Comparison of ENCODE assay signal across 8 cellular contexts in genomic region chr1:52368383-52369172, GRCh38. TPM values are rescaled to one million over a fixed set of nuclear protein-coding genes. Genes with fewer than 3 reads are reported as not detected.
DNase-seq lines count a peak whose midpoint lies in the region; ATAC-seq, FAIRE-seq and TF ChIP-seq lines count a peak whose summit lies in the region.

No MANE protein-coding gene starts in this region.

- H3K9ac ChIP-seq in kidney (ENCODE audit: low read length in 2 of 2), result peak overlapping the region; percentile 22 to 48

- DNase-seq in GM03348 (ENCODE audit: low spot score), result peak; percentile 80
- peak; percentile 79 for DNase-seq in NCI-H146 (lab: John Stamatoyannopoulos, UW)
- DNase-seq in UCSD-AML1 (lab: John Stamatoyannopoulos, UW; ENCODE audit: unreplicated experiment), result peak; percentile 21
- DNase-seq in cardiac fibroblast (ENCODE audit: low read depth in 2 of 2), result peak; percentile 38 to 48
- no peak for DNase-seq in kidney
- DNase-seq in stimulated activated CD4-positive, alpha-beta T cell treated with anti-CD3 and anti-CD28 coated beads, Interleukin-1b, Interleukin-23, amount 100 ng/mL, for 48 hours, result peak; percentile 60
- no peak for DNase-seq in GF-D8 (lab: John Stamatoyannopoulos, UW)

- peak; percentile 22 for TF ChIP-seq CTCF in cardiac fibroblast (IDR thresholded peaks at IDR 0.05; ENCODE audit: low read depth, low read length)
- TF ChIP-seq CTCF in kidney (IDR thresholded peaks at IDR 0.05; ENCODE audit: borderline replicate concordance, extremely low read depth, insufficient read depth), result no peak

- peak overlapping the region in 1 of 2 donors; percentile 37 for H3K27ac ChIP-seq in kidney (ENCODE audit: low read depth in 2 of 2, low read length in 2 of 2)

- ATAC-seq in HG03097 (IDR thresholded peaks at IDR 0.05; ENCODE audit: low FRiP score, unreplicated experiment), result no peak

- FAIRE-seq in kidney (lab: Jason Lieb, UNC), result no peak

- no peaks in the 10 kb centered on the region for H3K9me3 ChIP-seq in kidney (ENCODE audit: control insufficient read depth in 1 of 2, low read length in 2 of 2)

- H3K4me3 ChIP-seq in cardiac fibroblast (replicated peaks in 1 of 2; ENCODE audit: low read depth in 2 of 2, low read length in 2 of 2) (peak overlapping the region; percentile 27 to 44), kidney (ENCODE audit: low read length in 2 of 2) (peak overlapping the region; percentile 57 to 70)

- intact Hi-C loops in kidney (cut with DNase I), result no loop called here

- peaks cover 8 to 15% of the 10 kb centered on the region in 2 donors for H3K4me1 ChIP-seq in kidney (ENCODE audit: control insufficient read depth in 1 of 2, insufficient read depth in 1 of 2, low read depth in 1 of 2, low read length in 2 of 2)

- no peaks in the 10 kb centered on the region for H3K36me3 ChIP-seq in kidney (ENCODE audit: control insufficient read depth in 1 of 2, insufficient read depth in 2 of 2, low read length in 2 of 2)

RNA-seq across cellular contexts. Expression of gene CC2D1B, which starts 2.6 kb away (rescaled TPM):
- total RNA-seq in kidney, result 42.5 TPM
- 26.9 TPM for polyA plus RNA-seq in kidney (ENCODE audit: insufficient read depth, low read depth, low replicate concordance)

RNA-seq across cellular contexts. Expression of gene ORC1, which starts 35.6 kb away (rescaled TPM):
- total RNA-seq in kidney, result 0.50 TPM
- polyA plus RNA-seq in kidney (ENCODE audit: insufficient read depth, low read depth, low replicate concordance), result 0.37 TPM

RNA-seq across cellular contexts. Expression of gene PRPF38A, which starts 35.8 kb away (rescaled TPM):
- total RNA-seq in kidney, result 46.7 TPM
- polyA plus RNA-seq in kidney (ENCODE audit: insufficient read depth, low read depth, low replicate concordance), result 19.0 TPM

Comparison
In these comparisons a context has a peak if more than half of its experiments do, and no peak if none do; other contexts are left out.
1. DNase-seq: peak in GM03348 (single experiment), NCI-H146 (single experiment), UCSD-AML1 (single experiment), cardiac fibroblast (2 of 2) and stimulated activated CD4-positive, alpha-beta T cell treated with anti-CD3 and anti-CD28 coated beads, Interleukin-1b, Interleukin-23, amount 100 ng/mL, for 48 hours (single experiment); none in kidney (single experiment) and GF-D8 (single experiment).